1 cellular context compared by ENCODE assay signal in genomic region chr16:70563571-70563970, GRCh38.
TF ChIP-seq lines count a peak whose summit lies in the region.

No MANE protein-coding gene starts in this region.

TF ChIP-seq in H1, 55 proteins besides CTCF, POLR2A, EP300 and RAD21:
- TF ChIP-seq HDAC6 (IDR thresholded peaks at IDR 0.05; ENCODE audit: low read depth, low read length) (no peak), TAF1 (IDR thresholded peaks at IDR 0.05; ENCODE audit: low read depth, low read length) (no peak), SIX5 (IDR thresholded peaks at IDR 0.05; ENCODE audit: low read depth, low read length) (no peak), JUN (IDR thresholded peaks at IDR 0.05; ENCODE audit: low read depth, low read length) (no peak), TBP (IDR thresholded peaks at IDR 0.05; ENCODE audit: low read depth, low read length) (no peak), SP2 (IDR thresholded peaks at IDR 0.05; ENCODE audit: low read length) (no peak), JUND (IDR thresholded peaks at IDR 0.05; ENCODE audit: low read length) (no peak), TAF7 (optimal IDR thresholded peaks at IDR 0.05; ENCODE audit: borderline replicate concordance, low read depth, low read length) (no peak), SIN3A (conservative IDR thresholded peaks at IDR 0.05 in 1 of 2, IDR thresholded peaks at IDR 0.05 in 1 of 2; ENCODE audit: low read depth in 1 of 2, low read length in 2 of 2) (no peak), EGR1 (IDR thresholded peaks at IDR 0.05; ENCODE audit: borderline replicate concordance, low read depth, low read length) (no peak)
- TF ChIP-seq, protein P1, sequence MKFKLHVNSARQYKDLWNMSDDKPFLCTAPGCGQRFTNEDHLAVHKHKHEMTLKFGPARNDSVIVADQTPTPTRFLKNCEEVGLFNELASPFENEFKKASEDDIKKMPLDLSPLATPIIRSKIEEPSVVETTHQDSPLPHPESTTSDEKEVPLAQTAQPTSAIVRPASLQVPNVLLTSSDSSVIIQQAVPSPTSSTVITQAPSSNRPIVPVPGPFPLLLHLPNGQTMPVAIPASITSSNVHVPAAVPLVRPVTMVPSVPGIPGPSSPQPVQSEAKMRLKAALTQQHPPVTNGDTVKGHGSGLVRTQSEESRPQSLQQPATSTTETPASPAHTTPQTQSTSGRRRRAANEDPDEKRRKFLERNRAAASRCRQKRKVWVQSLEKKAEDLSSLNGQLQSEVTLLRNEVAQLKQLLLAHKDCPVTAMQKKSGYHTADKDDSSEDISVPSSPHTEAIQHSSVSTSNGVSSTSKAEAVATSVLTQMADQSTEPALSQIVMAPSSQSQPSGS (IDR thresholded peaks at IDR 0.05; ENCODE audit: low read length), result no peak
TF ChIP-seq in H1: peak in this region for 0.
